26 cellular contexts compared by ENCODE assay signal in the genomic region with DNA sequence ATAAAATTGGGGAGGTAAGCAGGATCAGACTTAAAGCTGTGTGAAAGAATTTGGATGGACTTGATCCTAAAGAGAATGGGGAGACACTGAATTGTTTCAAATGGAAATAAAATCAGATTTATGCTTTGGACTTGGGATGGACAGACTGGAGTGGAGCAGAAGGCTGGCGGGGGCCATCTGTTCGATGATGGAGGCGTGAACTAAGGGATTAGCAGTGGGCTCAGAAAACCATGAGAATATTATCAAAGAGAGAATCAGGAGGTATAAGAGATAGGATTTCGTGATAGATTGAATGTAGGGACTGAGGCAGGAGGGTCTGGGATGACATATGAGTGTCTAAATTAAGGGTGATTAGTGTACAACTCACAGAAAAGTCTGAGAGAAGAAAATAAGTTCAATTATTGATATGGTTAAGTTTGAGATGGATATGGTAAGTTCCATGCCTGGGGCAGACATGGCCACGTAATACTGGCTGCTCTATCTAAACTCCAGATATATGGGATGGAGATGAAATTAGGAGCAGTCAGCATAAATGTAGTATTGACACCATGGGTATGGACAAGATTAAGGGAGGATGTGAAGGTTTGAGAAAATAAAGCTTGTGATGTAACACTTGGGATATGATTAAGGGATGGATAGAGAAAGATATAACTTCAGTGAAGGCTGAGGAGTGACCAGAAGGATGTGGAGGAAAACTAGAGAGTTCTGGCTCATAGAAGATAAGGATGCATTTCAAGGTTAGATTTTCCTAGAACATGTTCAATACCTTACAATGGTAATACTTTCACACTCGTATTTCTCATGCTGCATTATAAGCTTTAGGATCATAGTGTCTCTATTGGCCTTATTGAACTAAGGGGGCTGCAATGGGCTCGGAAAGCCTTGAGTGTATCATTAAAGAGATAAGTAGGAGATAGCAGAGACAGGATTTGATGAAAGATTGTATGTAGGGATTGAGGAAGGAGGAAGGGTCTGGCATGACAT. TPM values are rescaled to one million over a fixed set of nuclear protein-coding genes. Genes with fewer than 3 reads are reported as not detected.
DNase-seq lines count a peak whose midpoint lies in the region; ATAC-seq and TF ChIP-seq lines count a peak whose summit lies in the region.
"Had no signal": no experiment of that assay in that cellular context is flagged by ENCODE, and none has a peak within 500 bp of the region (broad histone marks: within the 10 kb centered on the region; RNA-seq: fewer than 3 reads in every experiment).

No MANE protein-coding gene starts in this region.

- intact Hi-C loops in CD4-positive, alpha-beta T cell (cut with DNase I, micrococcal nuclease), result no loop called here

- peaks cover 22% of the 10 kb centered on the region for H3K4me1 Mint-ChIP-seq in CD4-positive, alpha-beta T cell (ENCODE audit: low read depth)
- peaks cover under 1% of the 10 kb centered on the region for H3K4me1 Mint-ChIP-seq in brain

- no peaks in the 10 kb centered on the region for H3K9me3 Mint-ChIP-seq in CD4-positive, alpha-beta T cell
- peaks cover 0 to 5% (median 4%) of the 10 kb centered on the region in 5 experiments for H3K9me3 Mint-ChIP-seq in brain

- no peak overlapping the region for H3K27ac ChIP-seq in CD4-positive, alpha-beta T cell (ENCODE audit: low read depth, low read length)
- H3K27ac ChIP-seq: epithelial cell of prostate, hepatocyte, prostate gland, tibial nerve had no signal

- H3K9me3 ChIP-seq in CD4-positive, alpha-beta T cell (ENCODE audit: control insufficient read depth, low read length), result no peaks in the 10 kb centered on the region
- H3K9me3 ChIP-seq: prostate gland, tibial nerve had no signal

- H3K27me3 ChIP-seq in CD4-positive, alpha-beta T cell (ENCODE audit: control insufficient read depth, insufficient read depth, low read length), result no peaks in the 10 kb centered on the region
- H3K27me3 ChIP-seq in H7 (ENCODE audit: control insufficient read depth, insufficient read depth, low read length), result no peaks in the 10 kb centered on the region
- H3K27me3 ChIP-seq: hepatocyte, tibial nerve had no signal

- DNase-seq in CD4-positive, alpha-beta T cell, result no peak
- DNase-seq in H7 (peak; percentile 16), GM10248 (ENCODE audit: extremely low spot score) (no peak)
- DNase-seq: activated B cell treated with CpG ODN at 0.5 μM for 24 hours; activated CD4-positive, alpha-beta T cell treated with anti-CD3 and anti-CD28 coated beads, Interleukin-2, amount 50 U/mL, for 48 hours; activated T-cell treated with anti-CD3 and anti-CD28 coated beads, Interleukin-2, amount 50 U/mL, for 1 hour; anterior cingulate cortex; central memory CD4-positive, alpha-beta T cell; DMS53; foreskin fibroblast; GF-D8; KG1; NCI-H1930; NCI-H226; stimulated activated CD4-positive, alpha-beta T cell treated with anti-CD3 and anti-CD28 coated beads, Interleukin-1b, Interleukin-23, amount 100 ng/mL, for 48 hours; stimulated activated naive CD8-positive, alpha-beta T cell treated with anti-CD3 and anti-CD28 coated beads, Interleukin-15, amount 100 ng/mL, for 72 hours had no signal

- H3K36me3 Mint-ChIP-seq in CD4-positive, alpha-beta T cell (ENCODE audit: low read depth), result peaks cover 78% of the 10 kb centered on the region
- H3K36me3 Mint-ChIP-seq in brain, result peaks cover 82% of the 10 kb centered on the region

- POLR2A ChIA-PET in CD4-positive, alpha-beta T cell (lab: Charles Lee), result interaction anchor here (1.1 kb wide), 1 partner anchor 9 kb away, joined by 3 read pairs; no protein-coding TSS in a partner anchor
- POLR2A ChIA-PET in GM10248 (lab: Yijun Ruan, JAX), result no interaction called here

- no peak overlapping the region for H3K4me3 ChIP-seq in H7 (ENCODE audit: insufficient read depth, low read depth, low read length)
- H3K4me3 ChIP-seq: GM12878, hepatocyte, prostate gland, tibial nerve had no signal

- no peak overlapping the region for H3K4me3 Mint-ChIP-seq in CD4-positive, alpha-beta T cell
- peak overlapping the region in 1 of 5 experiments; percentile 41 for H3K4me3 Mint-ChIP-seq in brain
- H3K4me3 Mint-ChIP-seq: activated B cell treated with CpG ODN at 0.5 μM for 24 hours; stimulated activated naive CD8-positive, alpha-beta T cell treated with anti-CD3 and anti-CD28 coated beads, Interleukin-15, amount 100 ng/mL, for 72 hours had no signal

- no peaks in the 10 kb centered on the region for H3K27me3 Mint-ChIP-seq in CD4-positive, alpha-beta T cell
- no peaks in the 10 kb centered on the region for H3K27me3 Mint-ChIP-seq in brain
- H3K27me3 Mint-ChIP-seq: activated B cell treated with CpG ODN at 0.5 μM for 24 hours; stimulated activated naive CD8-positive, alpha-beta T cell treated with anti-CD3 and anti-CD28 coated beads, Interleukin-15, amount 100 ng/mL, for 72 hours had no signal

- TF ChIP-seq CTCF in CD4-positive, alpha-beta T cell (IDR thresholded peaks at IDR 0.05), result no peak
- TF ChIP-seq CTCF in brain (conservative IDR thresholded peaks at IDR 0.05) (no peak), GM10248 (IDR thresholded peaks at IDR 0.05; ENCODE audit: control extremely low read depth, extremely low read depth, low read depth, missing control alignments) (no peak)

- no peak for ATAC-seq in CD4-positive, alpha-beta T cell (ENCODE audit: poor library complexity)
- ATAC-seq in GM18498 (IDR thresholded peaks at IDR 0.05; ENCODE audit: unreplicated experiment) (no peak), HG03571 (IDR thresholded peaks at IDR 0.05; ENCODE audit: unreplicated experiment) (no peak)
- ATAC-seq: GM12878; Panc1; stimulated activated naive CD8-positive, alpha-beta T cell treated with anti-CD3 and anti-CD28 coated beads, Interleukin-15, amount 100 ng/mL, for 72 hours had no signal

- CTCF ChIA-PET in CD4-positive, alpha-beta T cell (lab: Charles Lee), result no interaction called here
- CTCF ChIA-PET in GM10248 (lab: Yijun Ruan, JAX), result interaction anchor here (1.1 to 1.8 kb wide), 3 partner anchors 10 to 104 kb away, joined by 3 to 5 read pairs (median 4); a partner anchor contains a TSS

- peaks cover 15% of the 10 kb centered on the region for H3K36me3 ChIP-seq in H7 (replicated peaks; ENCODE audit: control insufficient read depth, insufficient read depth, low read length)
- H3K36me3 ChIP-seq: prostate gland had no signal

- peak overlapping the region; percentile 1 for H3K27ac Mint-ChIP-seq in CD4-positive, alpha-beta T cell
- H3K27ac Mint-ChIP-seq in brain, result peak overlapping the region in 3 of 5 experiments; percentile 2 to 51 (median 40)
- H3K27ac Mint-ChIP-seq: activated B cell treated with CpG ODN at 0.5 μM for 24 hours had no signal

RNA-seq across cellular contexts. Expression of a gene that starts 1.0 kb away (rescaled TPM):
- under 1 TPM; 0.30 to 0.64 TPM for total RNA-seq in CD4-positive, alpha-beta T cell
- total RNA-seq in H7 (2014; rRNA removed; shearing (Covaris generic)), result not detected in 2 replicates
- polyA plus RNA-seq in brain (ENCODE audit: insufficient read depth, low read depth, low replicate concordance), result not detected
- total RNA-seq: GM12878, hepatocyte, tibial nerve had no signal
- polyA plus RNA-seq: H1 had no signal

RNA-seq across cellular contexts. Expression of a gene that starts 8.8 kb away (rescaled TPM):
- 10 to 100 TPM; 73.4 to 80.1 TPM for total RNA-seq in CD4-positive, alpha-beta T cell
- total RNA-seq in H7 (2014; rRNA removed; shearing (Covaris generic)), result 17.6 and 20.8 TPM in 2 replicates
- polyA plus RNA-seq in brain (ENCODE audit: insufficient read depth, low read depth, low replicate concordance), result 111 TPM

RNA-seq across cellular contexts. Expression of a gene that starts 9.2 kb away (rescaled TPM):
- total RNA-seq in CD4-positive, alpha-beta T cell, result 10 to 100 TPM; 12.9 to 13.0 TPM
- 27.4 and 35.2 TPM in 2 replicates for total RNA-seq in H7 (2014; rRNA removed; shearing (Covaris generic))
- 57.8 TPM for polyA plus RNA-seq in brain (ENCODE audit: insufficient read depth, low read depth, low replicate concordance)

RNA-seq across cellular contexts. Expression of a gene that starts 11.4 kb away (rescaled TPM):
- 1 to 10 TPM; 3.2 to 3.7 TPM for total RNA-seq in CD4-positive, alpha-beta T cell
- total RNA-seq in H7 (2014; rRNA removed; shearing (Covaris generic)), result 18.6 and 23.6 TPM in 2 replicates
- polyA plus RNA-seq in brain (ENCODE audit: insufficient read depth, low read depth, low replicate concordance), result 40.2 TPM

RNA-seq across cellular contexts. Expression of a gene that starts 15.8 kb away (rescaled TPM):
- total RNA-seq in CD4-positive, alpha-beta T cell, result 10 to 100 TPM; 36.6 to 37.9 TPM
- total RNA-seq in H7 (2014; rRNA removed; shearing (Covaris generic)), result 139 and 149 TPM in 2 replicates
- 20.8 TPM for polyA plus RNA-seq in brain (ENCODE audit: insufficient read depth, low read depth, low replicate concordance)
